In the genomic region with DNA sequence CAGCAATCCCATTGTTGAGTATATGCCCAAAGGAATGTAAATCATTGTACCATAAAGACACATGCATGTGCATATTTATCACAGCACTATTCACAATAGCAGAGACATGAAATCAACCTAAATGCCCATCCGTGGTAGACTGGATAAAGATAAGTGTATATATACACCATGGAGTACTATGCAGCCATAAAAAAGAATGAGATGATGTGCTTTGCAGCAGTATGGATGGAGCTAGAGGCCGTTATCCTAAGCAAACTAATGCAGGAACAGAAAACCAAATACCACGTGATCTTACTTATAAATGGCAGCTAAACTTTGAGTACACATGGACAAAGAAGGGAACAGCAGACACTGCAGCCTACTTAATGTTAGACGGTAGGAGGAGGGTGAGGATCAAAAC, we compare ENCODE assay signal across 34 cellular contexts.
"Had no signal": no experiment of that assay in that cellular context is flagged by ENCODE, and none has a peak within 500 bp of the region (broad histone marks: within the 10 kb centered on the region; RNA-seq: fewer than 3 reads in every experiment).

No MANE protein-coding gene starts in this region.

- ATAC-seq: activated naive CD4-positive, alpha-beta T cell treated with anti-CD3 and anti-CD28 coated beads, Interleukin-2, amount 50 U/mL, for 72 hours; activated naive CD8-positive, alpha-beta T cell treated with anti-CD3 and anti-CD28 coated beads, Interleukin-2, amount 50 U/mL, for 24 hours; activated T-cell treated with anti-CD3 and anti-CD28 coated beads, Interleukin-2, amount 50 U/mL, for 4 hours; activated T-cell treated with anti-CD3 and anti-CD28 coated beads, Interleukin-2, amount 50 U/mL, for 72 hours; activated T-helper 17 cell treated with anti-CD3 and anti-CD28 coated beads, Interleukin-2, amount 50 U/mL, for 72 hours; body of pancreas had no signal

- FAIRE-seq: astrocyte, bronchial epithelial cell had no signal

- H3K9me3 ChIP-seq: adrenal gland, ascending aorta, body of pancreas, breast epithelium had no signal

- H3K27me3 ChIP-seq: adrenal gland, ascending aorta, body of pancreas, brain microvascular endothelial cell, breast epithelium, cardiac muscle cell had no signal

- H3K4me1 ChIP-seq: adrenal gland, ascending aorta, body of pancreas, breast epithelium had no signal

- H3K4me3 ChIP-seq: adrenal gland, ascending aorta, body of pancreas, breast epithelium, cardiac muscle cell had no signal

- H3K27ac ChIP-seq: adrenal gland, ascending aorta, body of pancreas, brain microvascular endothelial cell, breast epithelium, cardiac muscle cell had no signal

- H3K36me3 ChIP-seq: adrenal gland, ascending aorta, brain microvascular endothelial cell, breast epithelium, cardiac muscle cell had no signal

- DNase-seq: activated effector memory CD4-positive, alpha-beta T cell treated with anti-CD3 and anti-CD28 coated beads, Interleukin-2, amount 50 U/mL, for 16 hours; activated effector memory CD4-positive, alpha-beta T cell treated with Interleukin-2 at 50 U/mL for 16 hours; activated gamma-delta T cell; activated gamma-delta T cell treated with Interleukin-2 at 50 U/mL for 16 hours; activated naive CD4-positive, alpha-beta T cell; activated naive CD4-positive, alpha-beta T cell treated with anti-CD3 and anti-CD28 coated beads for 36 hours; activated naive CD4-positive, alpha-beta T cell treated with anti-CD3 and anti-CD28 coated beads, Interleukin-2, amount 10 ng/mL, durations not matched to agents 7 days and 5 days; activated naive CD4-positive, alpha-beta T cell treated with anti-CD3 and anti-CD28 coated beads, Interleukin-2, amount 50 U/mL, for 16 hours; activated naive CD4-positive, alpha-beta T cell treated with Interleukin-2 at 50 U/mL for 16 hours; activated naive CD8-positive, alpha-beta T cell treated with anti-CD3 and anti-CD28 coated beads for 36 hours; activated naive CD8-positive, alpha-beta T cell treated with anti-CD3 and anti-CD28 coated beads, Interleukin-2, amount 10 ng/mL, durations not matched to agents 7 days and 5 days; activated naive CD8-positive, alpha-beta T cell treated with anti-CD3 and anti-CD28 coated beads, Interleukin-2, amount 50 U/mL, for 24 hours; activated T-cell treated with anti-CD3 and anti-CD28 coated beads, Interleukin-2, amount 50 U/mL, for 1 hour; activated T-cell treated with anti-CD3 and anti-CD28 coated beads, Interleukin-2, amount 50 U/mL, for 24 hours; activated T-cell treated with anti-CD3 and anti-CD28 coated beads, Interleukin-2, amount 50 U/mL, for 4 hours; activated T-cell treated with anti-CD3 and anti-CD28 coated beads, Interleukin-2, amount 50 U/mL, for 48 hours; activated T-cell treated with anti-CD3 and anti-CD28 coated beads, Interleukin-2, amount 50 U/mL, for 72 hours; adrenal gland; amniotic stem cell; amygdala; anterior cingulate cortex; aorta; body of pancreas; brain microvascular endothelial cell; caudate nucleus; central memory CD4-positive, alpha-beta T cell; cerebellar nuclear complex had no signal
